ENCODE assay signal across 15 cellular contexts in the genomic region with DNA sequence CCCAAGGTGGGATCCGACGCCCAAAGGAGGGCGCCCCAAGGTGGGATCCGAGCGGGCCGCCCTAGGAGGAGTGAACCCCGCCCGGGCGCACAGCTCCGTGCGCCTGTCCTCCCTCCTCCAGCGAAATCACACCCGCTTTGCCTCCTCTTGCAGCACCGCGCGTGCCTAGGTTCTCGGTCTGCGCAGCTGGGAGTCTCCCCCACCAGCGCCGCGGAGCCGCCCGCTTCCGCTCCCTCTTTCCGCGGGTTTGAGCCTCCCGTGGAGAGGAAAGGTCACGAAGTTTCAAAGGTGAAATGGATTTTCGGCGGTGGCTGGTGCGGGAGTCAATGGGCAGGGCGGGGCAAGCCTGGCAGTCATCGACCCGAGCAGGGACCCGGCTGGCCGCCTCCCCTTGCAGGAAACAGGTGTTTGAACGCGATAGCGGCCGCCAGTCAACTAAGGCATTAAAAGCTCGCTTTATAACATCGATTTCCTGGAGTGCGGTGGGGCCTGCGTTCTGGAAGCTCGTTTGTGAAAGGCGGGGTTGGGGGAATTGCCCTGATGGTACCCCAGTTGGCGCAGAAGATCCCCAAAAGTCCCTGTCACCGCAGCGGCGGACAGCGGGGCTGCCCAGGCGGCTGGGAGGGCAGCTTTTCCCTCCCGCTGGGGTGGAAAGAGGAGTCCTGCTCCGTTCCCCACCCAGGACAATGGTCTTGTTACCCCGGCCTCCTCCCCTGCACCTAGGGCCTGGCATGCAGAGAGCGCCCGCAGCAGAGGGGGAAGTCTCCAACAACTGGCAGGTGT. TPM values are rescaled to one million over a fixed set of nuclear protein-coding genes. Genes with fewer than 3 reads are reported as not detected.
A peak's percentile ranks its signal among the peaks of the same experiment; 100 is the strongest.
DNase-seq lines count a peak whose midpoint lies in the region; ATAC-seq and TF ChIP-seq lines count a peak whose summit lies in the region.
"Had no signal": no experiment of that assay in that cellular context is flagged by ENCODE, and none has a peak within 500 bp of the region (broad histone marks: within the 10 kb centered on the region; RNA-seq: fewer than 3 reads in every experiment).

No MANE protein-coding gene starts in this region.

- no peaks in the 10 kb centered on the region for H3K36me3 ChIP-seq in iPS DF 6.9 (ENCODE audit: control insufficient read depth, insufficient read depth, low read length)
- H3K36me3 ChIP-seq in SJCRH30: no peaks in the 10 kb centered on the region
- no peaks in the 10 kb centered on the region for H3K36me3 ChIP-seq in trophoblast cell (ENCODE audit: control insufficient read depth in 1 of 2, insufficient read depth in 2 of 2, low read length in 2 of 2)
- H3K36me3 ChIP-seq: transverse colon had no signal

- peaks cover 6% of the 10 kb centered on the region for H3K9me3 Mint-ChIP-seq in activated naive CD8-positive, alpha-beta T cell treated with anti-CD3 and anti-CD28 coated beads, Interleukin-2, amount 10 ng/mL, durations not matched to agents 7 days and 5 days
- peaks cover 4% of the 10 kb centered on the region for H3K9me3 Mint-ChIP-seq in activated naive CD8-positive, alpha-beta T cell treated with anti-CD3 and anti-CD28 coated beads for 36 hours
- H3K9me3 Mint-ChIP-seq: activated CD4-positive, alpha-beta memory T cell treated with anti-CD3 and anti-CD28 coated beads for 36 hours had no signal

- H2AFZ ChIP-seq in trophoblast cell (ENCODE audit: insufficient read depth, low read length, poor library complexity): no peak overlapping the region

- no peak overlapping the region for H4K91ac ChIP-seq in trophoblast cell (ENCODE audit: low read depth, low read length)

- H3K4me1 ChIP-seq in iPS DF 6.9 (ENCODE audit: control insufficient read depth, insufficient read depth, low read length): peaks cover 12% of the 10 kb centered on the region
- H3K4me1 ChIP-seq in SJCRH30: no peaks in the 10 kb centered on the region
- peaks cover 0 to 6% of the 10 kb centered on the region in 2 experiments for H3K4me1 ChIP-seq in trophoblast cell (ENCODE audit: control insufficient read depth in 1 of 2, insufficient read depth in 2 of 2, low read length in 2 of 2)

- no peak overlapping the region for H3K4ac ChIP-seq in trophoblast cell (ENCODE audit: low read depth, low read length)

- H3K27me3 ChIP-seq in iPS DF 6.9 (ENCODE audit: control insufficient read depth, insufficient read depth, low read length): peaks cover 93% of the 10 kb centered on the region
- no peaks in the 10 kb centered on the region; the same call in 1 of the 2 replicates for H3K27me3 ChIP-seq in SJCRH30
- H3K27me3 ChIP-seq in trophoblast cell (ENCODE audit: insufficient read depth, low read length): peaks cover 98% of the 10 kb centered on the region

- WGBS in iPS DF 6.9 (ENCODE audit: insufficient coverage, insufficient read length): no CpG with 5 or more reads among the region's 57 CpGs
- no CpG with 5 or more reads among the region's 57 CpGs for WGBS in trophoblast cell (ENCODE audit: extremely low coverage, insufficient coverage, insufficient read length)

- H3K23ac ChIP-seq in trophoblast cell (ENCODE audit: low read length): no peak overlapping the region

- DNase-seq in activated naive CD8-positive, alpha-beta T cell treated with anti-CD3 and anti-CD28 coated beads, Interleukin-2, amount 10 ng/mL, durations not matched to agents 7 days and 5 days: peak; percentile 38
- no peak for DNase-seq in activated naive CD8-positive, alpha-beta T cell treated with anti-CD3 and anti-CD28 coated beads for 36 hours
- peak; percentile 41 for DNase-seq in NCI-H69 (lab: John Stamatoyannopoulos, UW)
- DNase-seq in iPS DF 6.9 (ENCODE audit: low read depth, low spot score): no peak
- no peak for DNase-seq in SJCRH30
- DNase-seq in RWPE1 (ENCODE audit: low spot score): no peak
- DNase-seq in iPS-NIHi11 (ENCODE audit: low spot score): no peak
- no peak for DNase-seq in trophoblast cell
- DNase-seq: activated CD4-positive, alpha-beta memory T cell treated with anti-CD3 and anti-CD28 coated beads for 36 hours; NCI-H526 treated with DMSO at 0.1 percent for 48 hours; Right ventricle myocardium superior; transverse colon had no signal

- no peak overlapping the region for H2AK5ac ChIP-seq in trophoblast cell (ENCODE audit: low read length)

- no peak overlapping the region for H2BK120ac ChIP-seq in trophoblast cell (ENCODE audit: insufficient read depth, low read length, poor library complexity)

- no peak for ATAC-seq in activated naive CD8-positive, alpha-beta T cell treated with anti-CD3 and anti-CD28 coated beads, Interleukin-2, amount 10 ng/mL, durations not matched to agents 7 days and 5 days (ENCODE audit: low read depth)

- no peak overlapping the region for H2BK5ac ChIP-seq in trophoblast cell (ENCODE audit: low read depth, low read length, poor library complexity)

- no peak overlapping the region for H3K14ac ChIP-seq in trophoblast cell (ENCODE audit: low read length)

- H4K12ac ChIP-seq in trophoblast cell (ENCODE audit: low read depth, low read length): no peak overlapping the region

- peak overlapping the region; percentile 12; the same call in 1 of the 2 replicates for H3K4me3 ChIP-seq in iPS DF 6.9 (ENCODE audit: low read length)
- no peak overlapping the region for H3K4me3 ChIP-seq in SJCRH30
- H3K4me3 ChIP-seq in trophoblast cell (ENCODE audit: low read depth, low read length): no peak overlapping the region
- H3K4me3 ChIP-seq: transverse colon had no signal

- no peak overlapping the region for H2BK12ac ChIP-seq in trophoblast cell (ENCODE audit: low read length)

- CTCF ChIA-PET in RWPE1 (lab: Yijun Ruan, JAX): interaction anchor here (0.6 kb wide), 1 partner anchor 419 kb away, joined by 3 read pairs; no protein-coding TSS in a partner anchor

- H3K9ac ChIP-seq in trophoblast cell (ENCODE audit: low read length): no peak overlapping the region

- H3K9me3 ChIP-seq in iPS DF 6.9 (ENCODE audit: control insufficient read depth, insufficient read depth, low read length) (no peaks in the 10 kb centered on the region), SJCRH30 (replicated peaks) (no peaks in the 10 kb centered on the region), trophoblast cell (ENCODE audit: insufficient read depth, low read depth, low read length) (peaks cover 17% of the 10 kb centered on the region)
- H3K9me3 ChIP-seq: transverse colon had no signal

- no peak overlapping the region for H3K4me2 ChIP-seq in trophoblast cell (ENCODE audit: low read length)

- no peak overlapping the region for H3K27ac ChIP-seq in iPS DF 6.9 (ENCODE audit: low read length)
- no peak overlapping the region for H3K27ac ChIP-seq in SJCRH30
- H3K27ac ChIP-seq in RWPE1: no peak overlapping the region
- no peak overlapping the region for H3K27ac ChIP-seq in trophoblast cell (ENCODE audit: low read depth, low read length)
- H3K27ac ChIP-seq: transverse colon had no signal

- H3K79me1 ChIP-seq in trophoblast cell (ENCODE audit: low read length): no peaks in the 10 kb centered on the region

- no peak overlapping the region for H3K18ac ChIP-seq in trophoblast cell (ENCODE audit: low read length)

- peaks cover 72% of the 10 kb centered on the region for H3K27me3 Mint-ChIP-seq in activated naive CD8-positive, alpha-beta T cell treated with anti-CD3 and anti-CD28 coated beads, Interleukin-2, amount 10 ng/mL, durations not matched to agents 7 days and 5 days
- peaks cover 96% of the 10 kb centered on the region for H3K27me3 Mint-ChIP-seq in activated naive CD8-positive, alpha-beta T cell treated with anti-CD3 and anti-CD28 coated beads for 36 hours

- no peak for TF ChIP-seq CTCF in RWPE1 (conservative IDR thresholded peaks at IDR 0.05; ENCODE audit: low read depth)

- H3K79me2 ChIP-seq in trophoblast cell (ENCODE audit: control insufficient read depth, insufficient read depth, low read length, poor library complexity): no peaks in the 10 kb centered on the region

- H3K36me3 Mint-ChIP-seq in activated naive CD8-positive, alpha-beta T cell treated with anti-CD3 and anti-CD28 coated beads, Interleukin-2, amount 10 ng/mL, durations not matched to agents 7 days and 5 days: peaks cover 5% of the 10 kb centered on the region
- no peaks in the 10 kb centered on the region for H3K36me3 Mint-ChIP-seq in activated naive CD8-positive, alpha-beta T cell treated with anti-CD3 and anti-CD28 coated beads for 36 hours

- peaks cover 3% of the 10 kb centered on the region for H3K4me1 Mint-ChIP-seq in activated naive CD8-positive, alpha-beta T cell treated with anti-CD3 and anti-CD28 coated beads, Interleukin-2, amount 10 ng/mL, durations not matched to agents 7 days and 5 days
- peaks cover 1% of the 10 kb centered on the region for H3K4me1 Mint-ChIP-seq in activated naive CD8-positive, alpha-beta T cell treated with anti-CD3 and anti-CD28 coated beads for 36 hours

- POLR2A ChIA-PET in activated naive CD8-positive, alpha-beta T cell treated with anti-CD3 and anti-CD28 coated beads, Interleukin-2, amount 10 ng/mL, durations not matched to agents 7 days and 5 days (lab: Charles Lee): no interaction called here
- POLR2A ChIA-PET in RWPE1 (lab: Yijun Ruan, JAX; ENCODE audit: low non-redundant PET): no interaction called here

- H3K4me3 Mint-ChIP-seq in activated naive CD8-positive, alpha-beta T cell treated with anti-CD3 and anti-CD28 coated beads, Interleukin-2, amount 10 ng/mL, durations not matched to agents 7 days and 5 days: no peak overlapping the region
- no peak overlapping the region for H3K4me3 Mint-ChIP-seq in activated naive CD8-positive, alpha-beta T cell treated with anti-CD3 and anti-CD28 coated beads for 36 hours
- H3K4me3 Mint-ChIP-seq: activated CD4-positive, alpha-beta memory T cell treated with anti-CD3 and anti-CD28 coated beads for 36 hours had no signal

- H3K27ac Mint-ChIP-seq in activated naive CD8-positive, alpha-beta T cell treated with anti-CD3 and anti-CD28 coated beads, Interleukin-2, amount 10 ng/mL, durations not matched to agents 7 days and 5 days: no peak overlapping the region
- no peak overlapping the region for H3K27ac Mint-ChIP-seq in activated naive CD8-positive, alpha-beta T cell treated with anti-CD3 and anti-CD28 coated beads for 36 hours
- H3K27ac Mint-ChIP-seq: activated CD4-positive, alpha-beta memory T cell treated with anti-CD3 and anti-CD28 coated beads for 36 hours had no signal

- no peak overlapping the region for H4K8ac ChIP-seq in trophoblast cell (ENCODE audit: low read depth, low read length)

RNA-seq across cellular contexts. Expression of gene SOX1, which starts 9.0 kb away (rescaled TPM):
- total RNA-seq in activated naive CD8-positive, alpha-beta T cell treated with anti-CD3 and anti-CD28 coated beads, Interleukin-2, amount 10 ng/mL, durations not matched to agents 7 days and 5 days: not detected
- total RNA-seq in activated naive CD8-positive, alpha-beta T cell treated with anti-CD3 and anti-CD28 coated beads for 36 hours: not detected
- not detected in 2 replicates for total RNA-seq in SJCRH30 (2014; rRNA removed; shearing (Covaris generic))
- polyA plus RNA-seq in trophoblast cell (2013): not detected in 2 replicates
- total RNA-seq: activated CD4-positive, alpha-beta memory T cell treated with anti-CD3 and anti-CD28 coated beads for 36 hours; fibroblast of villous mesenchyme; HT1080; pulmonary artery endothelial cell; Right ventricle myocardium superior; transverse colon had no signal

Comparison
In these comparisons a context has a peak if more than half of its experiments do, and no peak if none do; other contexts are left out.
1. DNase-seq: peak in activated naive CD8-positive, alpha-beta T cell treated with anti-CD3 and anti-CD28 coated beads, Interleukin-2, amount 10 ng/mL, durations not matched to agents 7 days and 5 days (single experiment) and NCI-H69 (single experiment); none in activated naive CD8-positive, alpha-beta T cell treated with anti-CD3 and anti-CD28 coated beads for 36 hours (single experiment), iPS DF 6.9 (single experiment), SJCRH30 (0 of 2), RWPE1 (single experiment), iPS-NIHi11 (single experiment) and trophoblast cell (0 of 2).